13 cellular contexts compared by ENCODE assay signal in the genomic region with DNA sequence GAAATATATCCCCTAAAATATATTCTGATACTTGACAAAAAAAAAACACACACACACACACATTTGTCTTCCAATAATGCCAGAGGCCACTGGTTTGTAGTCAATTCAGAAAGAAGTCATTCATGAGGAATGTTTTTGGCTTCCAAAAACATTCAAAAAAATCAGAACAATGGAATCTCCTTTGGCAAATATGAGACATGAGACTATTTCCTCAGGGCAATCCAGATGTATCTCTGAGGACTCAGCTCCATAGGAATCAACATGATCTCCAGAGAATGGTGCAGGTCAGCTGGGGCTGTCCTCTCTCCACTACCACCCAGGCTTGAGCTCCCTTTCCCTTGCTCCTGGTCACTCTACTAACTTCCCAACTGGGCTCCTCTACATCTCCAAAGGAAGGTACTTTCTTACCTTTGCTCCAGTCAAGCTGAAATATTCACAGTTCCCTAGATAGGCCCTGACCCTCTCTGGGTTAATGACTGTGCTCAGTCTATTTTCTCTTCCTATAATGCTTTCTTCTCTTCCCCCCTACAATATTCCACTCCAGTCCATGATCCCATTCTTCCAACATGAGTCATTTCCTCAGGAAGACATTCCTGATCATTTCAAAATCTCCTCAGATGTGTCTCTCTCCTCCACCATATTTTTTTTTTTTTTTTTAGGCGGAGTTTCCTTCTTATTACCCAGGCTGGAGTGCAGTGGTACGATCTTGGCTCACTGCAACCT.
DNase-seq lines count a peak whose midpoint lies in the region; FAIRE-seq and TF ChIP-seq lines count a peak whose summit lies in the region.
"Had no signal": no experiment of that assay in that cellular context is flagged by ENCODE, and none has a peak within 500 bp of the region (broad histone marks: within the 10 kb centered on the region; RNA-seq: fewer than 3 reads in every experiment).

No MANE protein-coding gene starts in this region.

- H3K4me3 ChIP-seq in astrocyte of the spinal cord (ENCODE audit: low read depth, low read length) (no peak overlapping the region), keratinocyte (ENCODE audit: control insufficient read depth in 2 of 3, extremely low read depth in 1 of 3, insufficient read depth in 2 of 3, low read depth in 1 of 3, low read length in 3 of 3) (peak overlapping the region in 2 of 3 experiments; percentile 36 to 46), neuronal stem cell (ENCODE audit: low read length in 2 of 2) (no peak overlapping the region)

- peak overlapping the region; percentile 72 for H2AFZ ChIP-seq in keratinocyte (ENCODE audit: control insufficient read depth, low read length)
- H2AFZ ChIP-seq in neuronal stem cell (ENCODE audit: low read length), result no peak overlapping the region

- H3K9ac ChIP-seq in keratinocyte (ENCODE audit: control insufficient read depth, extremely low read depth, insufficient read depth, low read length) (peak overlapping the region; percentile 22), neuronal stem cell (ENCODE audit: low read depth, low read length, poor library complexity) (no peak overlapping the region)

- H3K9me1 ChIP-seq in keratinocyte (ENCODE audit: control insufficient read depth, extremely low read depth, insufficient read depth, low read length), result no peaks in the 10 kb centered on the region

- H3K27ac ChIP-seq in keratinocyte (ENCODE audit: control insufficient read depth, insufficient read depth, low read length) (peak overlapping the region; percentile 86), neuronal stem cell (replicated peaks; ENCODE audit: low read length) (no peak overlapping the region)

- FAIRE-seq in keratinocyte (lab: Jason Lieb, UNC), result peak; percentile 90

- no peak overlapping the region for H2AK5ac ChIP-seq in neuronal stem cell (ENCODE audit: low read depth, low read length)

- no CpG with 5 or more reads among the region's 2 CpGs for WGBS in neuronal stem cell (ENCODE audit: extremely low coverage in 2 of 2, insufficient read length in 2 of 2, insufficient replicate concordance in 1 of 2), 2 donors

- H3K4ac ChIP-seq in neuronal stem cell (ENCODE audit: low read length), result no peak overlapping the region

- no peaks in the 10 kb centered on the region for H3K9me3 ChIP-seq in keratinocyte (ENCODE audit: control insufficient read depth, low read depth, low read length)
- H3K9me3 ChIP-seq in neuronal stem cell (replicated peaks in 1 of 2; ENCODE audit: control insufficient read depth in 2 of 2, insufficient read depth in 1 of 2, low read depth in 1 of 2, low read length in 2 of 2), result no peaks in the 10 kb centered on the region

- no peaks in the 10 kb centered on the region for H3K27me3 ChIP-seq in keratinocyte (ENCODE audit: control insufficient read depth, extremely low read depth, insufficient read depth, low read length)
- no peaks in the 10 kb centered on the region for H3K27me3 ChIP-seq in neuronal stem cell (ENCODE audit: control insufficient read depth in 3 of 3, insufficient read depth in 3 of 3, low read depth in 1 of 3, low read length in 3 of 3)

- no peak overlapping the region for H3K23ac ChIP-seq in neuronal stem cell (ENCODE audit: low read depth, low read length, poor library complexity)

- H3K4me1 ChIP-seq in keratinocyte (ENCODE audit: control insufficient read depth, extremely low read depth, insufficient read depth, low read length), result peaks cover 16% of the 10 kb centered on the region
- no peaks in the 10 kb centered on the region for H3K4me1 ChIP-seq in neuronal stem cell (ENCODE audit: control insufficient read depth in 2 of 2, insufficient read depth in 1 of 2, low read depth in 1 of 2, low read length in 2 of 2)

- no peaks in the 10 kb centered on the region for H3K79me1 ChIP-seq in neuronal stem cell (ENCODE audit: low read depth, low read length)

- in situ Hi-C loops in astrocyte of the spinal cord (cut with HindIII; ENCODE audit: low sequenced_read_pairs), result no loop called here

- H2BK120ac ChIP-seq in neuronal stem cell (ENCODE audit: low read depth, low read length), result no peak overlapping the region

- H3K36me3 ChIP-seq in keratinocyte (ENCODE audit: control insufficient read depth in 2 of 2, extremely low read depth in 1 of 2, insufficient read depth in 2 of 2, low read length in 2 of 2) (no peaks in the 10 kb centered on the region), neuronal stem cell (replicated peaks in 1 of 2; ENCODE audit: control insufficient read depth in 2 of 2, insufficient read depth in 2 of 2, low read length in 2 of 2) (no peaks in the 10 kb centered on the region)

- H3K14ac ChIP-seq in neuronal stem cell (ENCODE audit: low read length), result no peak overlapping the region

- no peak overlapping the region for H2BK12ac ChIP-seq in neuronal stem cell (ENCODE audit: low read length)

- H2BK15ac ChIP-seq in neuronal stem cell (ENCODE audit: low read length), result no peak overlapping the region

- dilution Hi-C loops in keratinocyte (cut with MboI; ENCODE audit: extremely low pct_ligation_motif_present, low sequenced_read_pairs), result no loop called here

- H4K20me1 ChIP-seq in keratinocyte (ENCODE audit: control insufficient read depth, extremely low read depth, insufficient read depth, low read length), result no peaks in the 10 kb centered on the region

- H3K79me2 ChIP-seq in keratinocyte (ENCODE audit: control insufficient read depth, insufficient read depth, low read length), result no peaks in the 10 kb centered on the region

- H3K18ac ChIP-seq in neuronal stem cell (ENCODE audit: low read length), result no peak overlapping the region

- H4K8ac ChIP-seq in neuronal stem cell (ENCODE audit: low read depth, low read length), result no peak overlapping the region

- H2BK5ac ChIP-seq in neuronal stem cell (ENCODE audit: low read length), result no peak overlapping the region

- TF ChIP-seq CTCF in astrocyte of the spinal cord (IDR thresholded peaks at IDR 0.05; ENCODE audit: low read depth, low read length), result no peak
- TF ChIP-seq CTCF in keratinocyte (optimal IDR thresholded peaks at IDR 0.05 in 1 of 3, IDR thresholded peaks at IDR 0.05 in 1 of 3, conservative IDR thresholded peaks at IDR 0.05 in 1 of 3; ENCODE audit: extremely low read depth in 1 of 3, insufficient read depth in 2 of 3, low read length in 3 of 3), result no peak

- DNase-seq in A172 (ENCODE audit: low spot score) (peak; percentile 97), HS-5 (ENCODE audit: low read depth) (peak; percentile 97), astrocyte of the spinal cord (ENCODE audit: low read depth, low spot score) (peak; percentile 85), keratinocyte (ENCODE audit: low read depth, low spot score) (peak; percentile 90), neuronal stem cell (ENCODE audit: low spot score) (no peak), ureter (ENCODE audit: low spot score) (no peak), HuH-7.5 (ENCODE audit: low spot score) (no peak)
- no peak for DNase-seq in stimulated activated CD4-positive, alpha-beta T cell treated with anti-CD3 and anti-CD28 coated beads, Interleukin-4, amount 100 ng/mL, for 24 hours
- DNase-seq: activated gamma-delta T cell treated with Interleukin-2 at 50 U/mL for 16 hours, AML-193, erythroblast, NCI-H1105, right cardiac atrium had no signal

- H4K91ac ChIP-seq in neuronal stem cell (ENCODE audit: low read depth, low read length, poor library complexity), result no peak overlapping the region

- H3K4me2 ChIP-seq in keratinocyte (ENCODE audit: control insufficient read depth, extremely low read depth, insufficient read depth, low read depth, low read length) (peak overlapping the region; percentile 63), neuronal stem cell (ENCODE audit: insufficient read depth, low read length, poor library complexity, severe bottlenecking) (no peak overlapping the region)

Comparison
In these comparisons a context has a peak if more than half of its experiments do, and no peak if none do; other contexts are left out.
1. DNase-seq: peak in A172 (single experiment), HS-5 (single experiment), astrocyte of the spinal cord (single experiment) and keratinocyte (single experiment); none in neuronal stem cell (single experiment), ureter (single experiment), HuH-7.5 (single experiment) and stimulated activated CD4-positive, alpha-beta T cell treated with anti-CD3 and anti-CD28 coated beads, Interleukin-4, amount 100 ng/mL, for 24 hours (single experiment).
2. H3K4me3 ChIP-seq: peak in keratinocyte (2 of 3); none in astrocyte of the spinal cord (single experiment) and neuronal stem cell (0 of 2).